ENCODE assay signal across 30 cellular contexts in the genomic region with DNA sequence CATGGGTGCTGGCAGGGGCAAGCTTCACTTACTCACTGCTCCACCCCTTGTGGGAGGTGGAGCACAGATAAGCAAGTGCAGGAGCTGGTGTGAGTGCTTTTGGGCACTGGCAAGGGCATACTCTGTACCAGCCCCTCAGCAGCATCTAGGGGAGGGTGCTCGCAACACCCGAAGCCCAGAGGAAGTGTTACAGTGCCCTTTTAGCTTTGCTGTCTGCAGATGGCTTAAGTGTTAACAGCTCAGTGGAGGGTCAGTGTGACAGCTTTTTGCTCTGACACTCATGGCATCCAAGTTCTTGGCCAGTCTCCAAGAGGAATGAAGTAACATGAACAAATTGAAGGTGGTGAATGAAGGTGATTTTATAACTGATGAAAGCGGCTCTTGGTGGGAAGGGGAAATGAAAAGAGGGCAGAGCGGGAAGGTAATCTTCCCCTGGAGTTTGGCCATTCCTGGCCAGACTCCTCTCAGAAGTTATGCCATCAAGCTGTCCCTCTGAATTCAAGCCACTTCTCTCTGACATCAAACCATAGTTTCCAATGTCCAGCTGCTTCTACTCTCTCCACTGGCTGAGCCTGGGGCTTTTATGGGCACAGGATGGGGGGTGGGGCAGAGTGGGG.
"Had no signal": no experiment of that assay in that cellular context is flagged by ENCODE, and none has a peak within 500 bp of the region (broad histone marks: within the 10 kb centered on the region; RNA-seq: fewer than 3 reads in every experiment).

No MANE protein-coding gene starts in this region.

- H3K27ac ChIP-seq: coronary artery, dorsolateral prefrontal cortex, gastrocnemius medialis, lower lobe of right lung, vagina had no signal

- H3K36me3 ChIP-seq: gastrocnemius medialis, lower lobe of right lung, vagina had no signal

- H3K36me3 Mint-ChIP-seq: activated naive CD4-positive, alpha-beta T cell treated with anti-CD3 and anti-CD28 coated beads, Interleukin-2, amount 50 U/mL, for 24 hours; immature natural killer cell; natural killer cell; stimulated activated effector memory CD8-positive, alpha-beta T cell treated with anti-CD3 and anti-CD28 coated beads, Interleukin-12 subunit alpha, Interleukin-12 subunit beta, amount 100 ng/mL, for 72 hours; type B pancreatic cell had no signal

- H3K27me3 Mint-ChIP-seq: activated CD4-positive, alpha-beta memory T cell treated with anti-CD3 and anti-CD28 coated beads, Interleukin-2, amount 10 ng/mL, durations not matched to agents 7 days and 5 days; activated CD4-positive, alpha-beta T cell treated with anti-CD3 and anti-CD28 coated beads, Interleukin-2, amount 10 ng/mL, durations not matched to agents 7 days and 5 days; activated naive CD4-positive, alpha-beta T cell treated with anti-CD3 and anti-CD28 coated beads, Interleukin-2, amount 50 U/mL, for 24 hours; activated T-cell treated with anti-CD3 and anti-CD28 coated beads, Interleukin-2, amount 50 U/mL, for 24 hours; stimulated activated naive CD8-positive, alpha-beta T cell treated with anti-CD3 and anti-CD28 coated beads, Interleukin-15, Interleukin-2, amounts not matched to agents 100 ng/mL and 50 ng/mL, for 24 hours; T-helper 17 cell had no signal

- H3K4me3 Mint-ChIP-seq: activated CD4-positive, alpha-beta memory T cell treated with anti-CD3 and anti-CD28 coated beads, Interleukin-2, amount 10 ng/mL, durations not matched to agents 7 days and 5 days; activated CD4-positive, alpha-beta T cell treated with anti-CD3 and anti-CD28 coated beads, Interleukin-2, amount 10 ng/mL, durations not matched to agents 7 days and 5 days; activated naive CD4-positive, alpha-beta T cell treated with anti-CD3 and anti-CD28 coated beads, Interleukin-2, amount 50 U/mL, for 24 hours; activated T-cell treated with anti-CD3 and anti-CD28 coated beads, Interleukin-2, amount 50 U/mL, for 24 hours; immature natural killer cell; natural killer cell; stimulated activated effector memory CD8-positive, alpha-beta T cell treated with anti-CD3 and anti-CD28 coated beads, Interleukin-12 subunit alpha, Interleukin-12 subunit beta, amount 100 ng/mL, for 72 hours; stimulated activated naive CD8-positive, alpha-beta T cell treated with anti-CD3 and anti-CD28 coated beads, Interleukin-15, Interleukin-2, amounts not matched to agents 100 ng/mL and 50 ng/mL, for 24 hours; T-helper 17 cell; type B pancreatic cell; WTC11 had no signal

- ATAC-seq: gastrocnemius medialis; lower lobe of right lung; natural killer cell; sciatic nerve; stimulated activated effector memory CD8-positive, alpha-beta T cell treated with anti-CD3 and anti-CD28 coated beads, Interleukin-12 subunit alpha, Interleukin-12 subunit beta, amount 100 ng/mL, for 72 hours; T-helper 17 cell; WTC11 had no signal

- H3K4me1 Mint-ChIP-seq: activated CD4-positive, alpha-beta memory T cell treated with anti-CD3 and anti-CD28 coated beads, Interleukin-2, amount 10 ng/mL, durations not matched to agents 7 days and 5 days; activated CD4-positive, alpha-beta T cell treated with anti-CD3 and anti-CD28 coated beads, Interleukin-2, amount 10 ng/mL, durations not matched to agents 7 days and 5 days; activated naive CD4-positive, alpha-beta T cell treated with anti-CD3 and anti-CD28 coated beads, Interleukin-2, amount 50 U/mL, for 24 hours; immature natural killer cell; natural killer cell; stimulated activated effector memory CD8-positive, alpha-beta T cell treated with anti-CD3 and anti-CD28 coated beads, Interleukin-12 subunit alpha, Interleukin-12 subunit beta, amount 100 ng/mL, for 72 hours; T-helper 17 cell had no signal

- DNase-seq: activated CD4-positive, alpha-beta memory T cell treated with anti-CD3 and anti-CD28 coated beads, Interleukin-2, amount 10 ng/mL, durations not matched to agents 7 days and 5 days; activated CD4-positive, alpha-beta T cell treated with anti-CD3 and anti-CD28 coated beads for 1 hour; activated CD4-positive, alpha-beta T cell treated with anti-CD3 and anti-CD28 coated beads, Interleukin-2, amount 10 ng/mL, durations not matched to agents 7 days and 5 days; activated CD8-positive, alpha-beta memory T cell treated with anti-CD3 and anti-CD28 coated beads, Interleukin-2, amount 50 U/mL, for 48 hours; activated gamma-delta T cell treated with Interleukin-2 at 50 U/mL for 16 hours; activated T-cell treated with anti-CD3 and anti-CD28 coated beads, Interleukin-2, amount 50 U/mL, for 24 hours; anterior cingulate cortex; dorsolateral prefrontal cortex; effector memory CD4-positive, alpha-beta T cell; erythroblast; gastrocnemius medialis; hypothalamus; immature natural killer cell; kidney; lower lobe of right lung; mesenchymal stem cell; natural killer cell; posterior cingulate gyrus; small intestine; stimulated activated CD4-positive, alpha-beta T cell treated with anti-CD3 and anti-CD28 coated beads, Interleukin-4, amount 100 ng/mL, for 24 hours; T-helper 17 cell; T1000 had no signal

- H3K4me3 ChIP-seq: coronary artery, dorsolateral prefrontal cortex, gastrocnemius medialis, lower lobe of right lung, vagina had no signal

- H3K9me3 Mint-ChIP-seq: activated CD4-positive, alpha-beta memory T cell treated with anti-CD3 and anti-CD28 coated beads, Interleukin-2, amount 10 ng/mL, durations not matched to agents 7 days and 5 days; stimulated activated naive CD8-positive, alpha-beta T cell treated with anti-CD3 and anti-CD28 coated beads, Interleukin-15, Interleukin-2, amounts not matched to agents 100 ng/mL and 50 ng/mL, for 24 hours had no signal

- H3K27ac Mint-ChIP-seq: activated CD4-positive, alpha-beta memory T cell treated with anti-CD3 and anti-CD28 coated beads, Interleukin-2, amount 10 ng/mL, durations not matched to agents 7 days and 5 days; activated CD4-positive, alpha-beta T cell treated with anti-CD3 and anti-CD28 coated beads, Interleukin-2, amount 10 ng/mL, durations not matched to agents 7 days and 5 days; activated naive CD4-positive, alpha-beta T cell treated with anti-CD3 and anti-CD28 coated beads, Interleukin-2, amount 50 U/mL, for 24 hours; activated T-cell treated with anti-CD3 and anti-CD28 coated beads, Interleukin-2, amount 50 U/mL, for 24 hours; immature natural killer cell; natural killer cell; stimulated activated effector memory CD8-positive, alpha-beta T cell treated with anti-CD3 and anti-CD28 coated beads, Interleukin-12 subunit alpha, Interleukin-12 subunit beta, amount 100 ng/mL, for 72 hours; stimulated activated naive CD8-positive, alpha-beta T cell treated with anti-CD3 and anti-CD28 coated beads, Interleukin-15, Interleukin-2, amounts not matched to agents 100 ng/mL and 50 ng/mL, for 24 hours; T-helper 17 cell; type B pancreatic cell; WTC11 had no signal

- H3K4me1 ChIP-seq: lower lobe of right lung, vagina had no signal

- H3K27me3 ChIP-seq: gastrocnemius medialis, vagina had no signal

- H3K9me3 ChIP-seq: gastrocnemius medialis, vagina had no signal
